Comparison of ENCODE assay signal across 1 cellular context in genomic region chr13:51803422-51804294, GRCh38.
TF ChIP-seq lines count a peak whose summit lies in the region.

TSS of gene DHRS12 (minus strand) at chr13:51804163. CDS start at chr13:51799659, 4,504 bp downstream.

TF ChIP-seq in GM12878, 131 proteins besides CTCF, POLR2A, EP300 and RAD21 (continued from another document and continues in another):
- TF ChIP-seq RFX5 (IDR thresholded peaks at IDR 0.05; ENCODE audit: low read depth, low read length), result no peak
- TF ChIP-seq SMAD1 (IDR thresholded peaks at IDR 0.05; ENCODE audit: low read depth, partially characterized antibody), result no peak
- no peak for TF ChIP-seq PML (IDR thresholded peaks at IDR 0.05; ENCODE audit: low read length)
- TF ChIP-seq POU2F2 (IDR thresholded peaks at IDR 0.05; ENCODE audit: borderline replicate concordance, low read depth, low read length), result no peak
- no peak for TF ChIP-seq CBX5 (IDR thresholded peaks at IDR 0.05; ENCODE audit: low read depth)
- TF ChIP-seq HDAC6 (IDR thresholded peaks at IDR 0.05; ENCODE audit: unreplicated experiment), result no peak
- TF ChIP-seq, protein P1, sequence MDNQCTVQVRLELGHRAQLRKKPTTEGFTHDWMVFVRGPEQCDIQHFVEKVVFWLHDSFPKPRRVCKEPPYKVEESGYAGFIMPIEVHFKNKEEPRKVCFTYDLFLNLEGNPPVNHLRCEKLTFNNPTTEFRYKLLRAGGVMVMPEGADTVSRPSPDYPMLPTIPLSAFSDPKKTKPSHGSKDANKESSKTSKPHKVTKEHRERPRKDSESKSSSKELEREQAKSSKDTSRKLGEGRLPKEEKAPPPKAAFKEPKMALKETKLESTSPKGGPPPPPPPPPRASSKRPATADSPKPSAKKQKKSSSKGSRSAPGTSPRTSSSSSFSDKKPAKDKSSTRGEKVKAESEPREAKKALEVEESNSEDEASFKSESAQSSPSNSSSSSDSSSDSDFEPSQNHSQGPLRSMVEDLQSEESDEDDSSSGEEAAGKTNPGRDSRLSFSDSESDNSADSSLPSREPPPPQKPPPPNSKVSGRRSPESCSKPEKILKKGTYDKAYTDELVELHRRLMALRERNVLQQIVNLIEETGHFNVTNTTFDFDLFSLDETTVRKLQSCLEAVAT (IDR thresholded peaks at IDR 0.05), result peak; percentile 68; the same call in 1 of the 2 replicates
- TF ChIP-seq ESRRA (IDR thresholded peaks at IDR 0.05; ENCODE audit: low read length), result no peak
- TF ChIP-seq YBX1 (IDR thresholded peaks at IDR 0.05), result no peak
- no peak for TF ChIP-seq KDM1A (IDR thresholded peaks at IDR 0.05; ENCODE audit: borderline replicate concordance)
- no peak for TF ChIP-seq JUND (IDR thresholded peaks at IDR 0.05; ENCODE audit: low read depth, low read length)
- 0 out of 2 replicates have a peak, but pooled peaks have one; percentile 17 for TF ChIP-seq YY1 (IDR thresholded peaks at IDR 0.05; ENCODE audit: low read depth, low read length)
- no peak for TF ChIP-seq RBBP5 (conservative IDR thresholded peaks at IDR 0.05)
- no peak for TF ChIP-seq TARDBP (IDR thresholded peaks at IDR 0.05; ENCODE audit: borderline replicate concordance)
- TF ChIP-seq DPF2 (IDR thresholded peaks at IDR 0.05), result peak; percentile 96
- peak; percentile 52; the same call in 1 of the 2 replicates for TF ChIP-seq ZNF24 (IDR thresholded peaks at IDR 0.05)
- TF ChIP-seq, protein P2, sequence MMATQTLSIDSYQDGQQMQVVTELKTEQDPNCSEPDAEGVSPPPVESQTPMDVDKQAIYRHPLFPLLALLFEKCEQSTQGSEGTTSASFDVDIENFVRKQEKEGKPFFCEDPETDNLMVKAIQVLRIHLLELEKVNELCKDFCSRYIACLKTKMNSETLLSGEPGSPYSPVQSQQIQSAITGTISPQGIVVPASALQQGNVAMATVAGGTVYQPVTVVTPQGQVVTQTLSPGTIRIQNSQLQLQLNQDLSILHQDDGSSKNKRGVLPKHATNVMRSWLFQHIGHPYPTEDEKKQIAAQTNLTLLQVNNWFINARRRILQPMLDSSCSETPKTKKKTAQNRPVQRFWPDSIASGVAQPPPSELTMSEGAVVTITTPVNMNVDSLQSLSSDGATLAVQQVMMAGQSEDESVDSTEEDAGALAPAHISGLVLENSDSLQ (IDR thresholded peaks at IDR 0.05), result peak; percentile 48; the same call in 1 of the 2 replicates
- peak; percentile 98 for TF ChIP-seq LARP7 (IDR thresholded peaks at IDR 0.05)
- TF ChIP-seq, protein P3, sequence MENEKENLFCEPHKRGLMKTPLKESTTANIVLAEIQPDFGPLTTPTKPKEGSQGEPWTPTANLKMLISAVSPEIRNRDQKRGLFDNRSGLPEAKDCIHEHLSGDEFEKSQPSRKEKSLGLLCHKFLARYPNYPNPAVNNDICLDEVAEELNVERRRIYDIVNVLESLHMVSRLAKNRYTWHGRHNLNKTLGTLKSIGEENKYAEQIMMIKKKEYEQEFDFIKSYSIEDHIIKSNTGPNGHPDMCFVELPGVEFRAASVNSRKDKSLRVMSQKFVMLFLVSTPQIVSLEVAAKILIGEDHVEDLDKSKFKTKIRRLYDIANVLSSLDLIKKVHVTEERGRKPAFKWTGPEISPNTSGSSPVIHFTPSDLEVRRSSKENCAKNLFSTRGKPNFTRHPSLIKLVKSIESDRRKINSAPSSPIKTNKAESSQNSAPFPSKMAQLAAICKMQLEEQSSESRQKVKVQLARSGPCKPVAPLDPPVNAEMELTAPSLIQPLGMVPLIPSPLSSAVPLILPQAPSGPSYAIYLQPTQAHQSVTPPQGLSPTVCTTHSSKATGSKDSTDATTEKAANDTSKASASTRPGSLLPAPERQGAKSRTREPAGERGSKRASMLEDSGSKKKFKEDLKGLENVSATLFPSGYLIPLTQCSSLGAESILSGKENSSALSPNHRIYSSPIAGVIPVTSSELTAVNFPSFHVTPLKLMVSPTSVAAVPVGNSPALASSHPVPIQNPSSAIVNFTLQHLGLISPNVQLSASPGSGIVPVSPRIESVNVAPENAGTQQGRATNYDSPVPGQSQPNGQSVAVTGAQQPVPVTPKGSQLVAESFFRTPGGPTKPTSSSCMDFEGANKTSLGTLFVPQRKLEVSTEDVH (IDR thresholded peaks at IDR 0.05; ENCODE audit: low read depth, partially characterized antibody), result peak; percentile 58
- no peak for TF ChIP-seq ZBTB11 (CRISPR knock-in tag; IDR thresholded peaks at IDR 0.05)
- no peak for TF ChIP-seq TBL1XR1 (IDR thresholded peaks at IDR 0.05; ENCODE audit: low read depth, low read length)
- TF ChIP-seq NR2C2 (IDR thresholded peaks at IDR 0.05; ENCODE audit: borderline replicate concordance, control insufficient read depth, insufficient read length, low read depth), result no peak
- no peak for TF ChIP-seq KAT2A (conservative IDR thresholded peaks at IDR 0.05; ENCODE audit: control insufficient read depth, low read depth, low read length)
- TF ChIP-seq NR2F1 (conservative IDR thresholded peaks at IDR 0.05), result peak; percentile 83
- no peak for TF ChIP-seq PAX8 (IDR thresholded peaks at IDR 0.05)
- TF ChIP-seq, protein P4, sequence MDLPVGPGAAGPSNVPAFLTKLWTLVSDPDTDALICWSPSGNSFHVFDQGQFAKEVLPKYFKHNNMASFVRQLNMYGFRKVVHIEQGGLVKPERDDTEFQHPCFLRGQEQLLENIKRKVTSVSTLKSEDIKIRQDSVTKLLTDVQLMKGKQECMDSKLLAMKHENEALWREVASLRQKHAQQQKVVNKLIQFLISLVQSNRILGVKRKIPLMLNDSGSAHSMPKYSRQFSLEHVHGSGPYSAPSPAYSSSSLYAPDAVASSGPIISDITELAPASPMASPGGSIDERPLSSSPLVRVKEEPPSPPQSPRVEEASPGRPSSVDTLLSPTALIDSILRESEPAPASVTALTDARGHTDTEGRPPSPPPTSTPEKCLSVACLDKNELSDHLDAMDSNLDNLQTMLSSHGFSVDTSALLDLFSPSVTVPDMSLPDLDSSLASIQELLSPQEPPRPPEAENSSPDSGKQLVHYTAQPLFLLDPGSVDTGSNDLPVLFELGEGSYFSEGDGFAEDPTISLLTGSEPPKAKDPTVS (IDR thresholded peaks at IDR 0.05; ENCODE audit: low read depth, low read length), result no peak
- 0 out of 3 replicates have a peak, but pooled peaks of 1 of the 2 experiments have one; percentile 13 for TF ChIP-seq EGR1 (IDR thresholded peaks at IDR 0.05; ENCODE audit: borderline replicate concordance in 1 of 2, low read depth in 2 of 2, low read length in 2 of 2)
- peak; percentile 19; the same call in 1 of the 2 replicates for TF ChIP-seq ELK1 (IDR thresholded peaks at IDR 0.05; ENCODE audit: low read depth, low read length)
- no peak for TF ChIP-seq HCFC1 (IDR thresholded peaks at IDR 0.05; ENCODE audit: low read length)
- TF ChIP-seq NR2C1 (IDR thresholded peaks at IDR 0.05), result peak; percentile 26; the same call in 1 of the 2 replicates
- TF ChIP-seq ZNF217 (IDR thresholded peaks at IDR 0.05), result peak; percentile 78; the same call in 1 of the 2 replicates
- TF ChIP-seq, protein P5, sequence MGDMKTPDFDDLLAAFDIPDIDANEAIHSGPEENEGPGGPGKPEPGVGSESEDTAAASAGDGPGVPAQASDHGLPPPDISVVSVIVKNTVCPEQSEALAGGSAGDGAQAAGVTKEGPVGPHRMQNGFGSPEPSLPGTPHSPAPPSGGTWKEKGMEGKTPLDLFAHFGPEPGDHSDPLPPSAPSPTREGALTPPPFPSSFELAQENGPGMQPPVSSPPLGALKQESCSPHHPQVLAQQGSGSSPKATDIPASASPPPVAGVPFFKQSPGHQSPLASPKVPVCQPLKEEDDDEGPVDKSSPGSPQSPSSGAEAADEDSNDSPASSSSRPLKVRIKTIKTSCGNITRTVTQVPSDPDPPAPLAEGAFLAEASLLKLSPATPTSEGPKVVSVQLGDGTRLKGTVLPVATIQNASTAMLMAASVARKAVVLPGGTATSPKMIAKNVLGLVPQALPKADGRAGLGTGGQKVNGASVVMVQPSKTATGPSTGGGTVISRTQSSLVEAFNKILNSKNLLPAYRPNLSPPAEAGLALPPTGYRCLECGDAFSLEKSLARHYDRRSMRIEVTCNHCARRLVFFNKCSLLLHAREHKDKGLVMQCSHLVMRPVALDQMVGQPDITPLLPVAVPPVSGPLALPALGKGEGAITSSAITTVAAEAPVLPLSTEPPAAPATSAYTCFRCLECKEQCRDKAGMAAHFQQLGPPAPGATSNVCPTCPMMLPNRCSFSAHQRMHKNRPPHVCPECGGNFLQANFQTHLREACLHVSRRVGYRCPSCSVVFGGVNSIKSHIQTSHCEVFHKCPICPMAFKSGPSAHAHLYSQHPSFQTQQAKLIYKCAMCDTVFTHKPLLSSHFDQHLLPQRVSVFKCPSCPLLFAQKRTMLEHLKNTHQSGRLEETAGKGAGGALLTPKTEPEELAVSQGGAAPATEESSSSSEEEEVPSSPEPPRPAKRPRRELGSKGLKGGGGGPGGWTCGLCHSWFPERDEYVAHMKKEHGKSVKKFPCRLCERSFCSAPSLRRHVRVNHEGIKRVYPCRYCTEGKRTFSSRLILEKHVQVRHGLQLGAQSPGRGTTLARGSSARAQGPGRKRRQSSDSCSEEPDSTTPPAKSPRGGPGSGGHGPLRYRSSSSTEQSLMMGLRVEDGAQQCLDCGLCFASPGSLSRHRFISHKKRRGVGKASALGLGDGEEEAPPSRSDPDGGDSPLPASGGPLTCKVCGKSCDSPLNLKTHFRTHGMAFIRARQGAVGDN (IDR thresholded peaks at IDR 0.05), result peak; percentile 79
- peak; percentile 90 for TF ChIP-seq POLR2AphosphoS5 (IDR thresholded peaks at IDR 0.05; ENCODE audit: low read length)
- peak; percentile 41 for TF ChIP-seq SP1 (IDR thresholded peaks at IDR 0.05; ENCODE audit: low read depth, low read length)
- peak; percentile 74 for TF ChIP-seq NBN (IDR thresholded peaks at IDR 0.05)
- peak; percentile 90; the same call in 1 of the 2 replicates for TF ChIP-seq ASH2L (IDR thresholded peaks at IDR 0.05; ENCODE audit: borderline replicate concordance, low read depth)
- TF ChIP-seq HDAC2 (IDR thresholded peaks at IDR 0.05), result no peak
- TF ChIP-seq MYB (IDR thresholded peaks at IDR 0.05; ENCODE audit: borderline replicate concordance, low read depth, low read length), result no peak
- no peak for TF ChIP-seq ETV6 (conservative IDR thresholded peaks at IDR 0.05 in 1 of 2, IDR thresholded peaks at IDR 0.05 in 1 of 2; ENCODE audit: borderline replicate concordance in 1 of 2, low read depth in 1 of 2)
- TF ChIP-seq RB1 (IDR thresholded peaks at IDR 0.05; ENCODE audit: borderline replicate concordance), result peak; percentile 87
- no peak for TF ChIP-seq FOXK2 (IDR thresholded peaks at IDR 0.05)
- TF ChIP-seq BCL11A (IDR thresholded peaks at IDR 0.05; ENCODE audit: low read depth, low read length), result no peak
- TF ChIP-seq SUZ12 (IDR thresholded peaks at IDR 0.05; ENCODE audit: unreplicated experiment), result no peak
- TF ChIP-seq, protein P6, sequence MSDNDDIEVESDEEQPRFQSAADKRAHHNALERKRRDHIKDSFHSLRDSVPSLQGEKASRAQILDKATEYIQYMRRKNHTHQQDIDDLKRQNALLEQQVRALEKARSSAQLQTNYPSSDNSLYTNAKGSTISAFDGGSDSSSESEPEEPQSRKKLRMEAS (IDR thresholded peaks at IDR 0.05; ENCODE audit: low read depth, low read length), result peak; percentile 31
- TF ChIP-seq SUPT20H (IDR thresholded peaks at IDR 0.05; ENCODE audit: borderline replicate concordance, control insufficient read depth, low read depth, low read length), result no peak
- TF ChIP-seq ZBTB4 (CRISPR knock-in tag; IDR thresholded peaks at IDR 0.05), result no peak
- 0 out of 2 replicates have a peak, but pooled peaks have one; percentile 40 for TF ChIP-seq GABPA (IDR thresholded peaks at IDR 0.05; ENCODE audit: low read depth)
